Comparison of ENCODE assay signal across 1 cellular context in genomic region chr20:47320990-47321805, GRCh38.
TF ChIP-seq lines count a peak whose summit lies in the region.

No MANE protein-coding gene starts in this region.

TF ChIP-seq in K562, 482 proteins besides CTCF, POLR2A, EP300 and RAD21 (continued from another document):
- TF ChIP-seq, protein P1, sequence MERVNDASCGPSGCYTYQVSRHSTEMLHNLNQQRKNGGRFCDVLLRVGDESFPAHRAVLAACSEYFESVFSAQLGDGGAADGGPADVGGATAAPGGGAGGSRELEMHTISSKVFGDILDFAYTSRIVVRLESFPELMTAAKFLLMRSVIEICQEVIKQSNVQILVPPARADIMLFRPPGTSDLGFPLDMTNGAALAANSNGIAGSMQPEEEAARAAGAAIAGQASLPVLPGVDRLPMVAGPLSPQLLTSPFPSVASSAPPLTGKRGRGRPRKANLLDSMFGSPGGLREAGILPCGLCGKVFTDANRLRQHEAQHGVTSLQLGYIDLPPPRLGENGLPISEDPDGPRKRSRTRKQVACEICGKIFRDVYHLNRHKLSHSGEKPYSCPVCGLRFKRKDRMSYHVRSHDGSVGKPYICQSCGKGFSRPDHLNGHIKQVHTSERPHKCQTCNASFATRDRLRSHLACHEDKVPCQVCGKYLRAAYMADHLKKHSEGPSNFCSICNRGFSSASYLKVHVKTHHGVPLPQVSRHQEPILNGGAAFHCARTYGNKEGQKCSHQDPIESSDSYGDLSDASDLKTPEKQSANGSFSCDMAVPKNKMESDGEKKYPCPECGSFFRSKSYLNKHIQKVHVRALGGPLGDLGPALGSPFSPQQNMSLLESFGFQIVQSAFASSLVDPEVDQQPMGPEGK (CRISPR knock-in tag; IDR thresholded peaks at IDR 0.05; ENCODE audit: borderline replicate concordance): no peak
- TF ChIP-seq ZNF589 (CRISPR knock-in tag; IDR thresholded peaks at IDR 0.05; ENCODE audit: low read depth): 0 out of 2 replicates have a peak, but pooled peaks have one; percentile 32
- TF ChIP-seq HNRNPUL1 (IDR thresholded peaks at IDR 0.05; ENCODE audit: low read length): no peak
- TF ChIP-seq ZBTB7A (IDR thresholded peaks at IDR 0.05; ENCODE audit: borderline replicate concordance, control insufficient read depth, low read depth, low read length): no peak
- TF ChIP-seq POLR2G (IDR thresholded peaks at IDR 0.05; ENCODE audit: low read depth, low read length): no peak
- TF ChIP-seq, protein P2, sequence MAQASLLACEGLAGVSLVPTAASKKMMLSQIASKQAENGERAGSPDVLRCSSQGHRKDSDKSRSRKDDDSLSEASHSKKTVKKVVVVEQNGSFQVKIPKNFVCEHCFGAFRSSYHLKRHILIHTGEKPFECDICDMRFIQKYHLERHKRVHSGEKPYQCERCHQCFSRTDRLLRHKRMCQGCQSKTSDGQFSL (CRISPR knock-in tag; IDR thresholded peaks at IDR 0.05): no peak
- TF ChIP-seq, protein P2 (tag; IDR thresholded peaks at IDR 0.05): no peak
- TF ChIP-seq POLR2AphosphoS5 (IDR thresholded peaks at IDR 0.05; ENCODE audit: control insufficient read depth, insufficient read depth, low read depth, low read length): peak; percentile 13; the same call in 1 of the 2 replicates
- no peak for TF ChIP-seq XRCC4 (IDR thresholded peaks at IDR 0.05; ENCODE audit: extremely low read depth, insufficient read depth, insufficient read length)
- TF ChIP-seq, protein P3, sequence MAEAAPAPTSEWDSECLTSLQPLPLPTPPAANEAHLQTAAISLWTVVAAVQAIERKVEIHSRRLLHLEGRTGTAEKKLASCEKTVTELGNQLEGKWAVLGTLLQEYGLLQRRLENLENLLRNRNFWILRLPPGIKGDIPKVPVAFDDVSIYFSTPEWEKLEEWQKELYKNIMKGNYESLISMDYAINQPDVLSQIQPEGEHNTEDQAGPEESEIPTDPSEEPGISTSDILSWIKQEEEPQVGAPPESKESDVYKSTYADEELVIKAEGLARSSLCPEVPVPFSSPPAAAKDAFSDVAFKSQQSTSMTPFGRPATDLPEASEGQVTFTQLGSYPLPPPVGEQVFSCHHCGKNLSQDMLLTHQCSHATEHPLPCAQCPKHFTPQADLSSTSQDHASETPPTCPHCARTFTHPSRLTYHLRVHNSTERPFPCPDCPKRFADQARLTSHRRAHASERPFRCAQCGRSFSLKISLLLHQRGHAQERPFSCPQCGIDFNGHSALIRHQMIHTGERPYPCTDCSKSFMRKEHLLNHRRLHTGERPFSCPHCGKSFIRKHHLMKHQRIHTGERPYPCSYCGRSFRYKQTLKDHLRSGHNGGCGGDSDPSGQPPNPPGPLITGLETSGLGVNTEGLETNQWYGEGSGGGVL (CRISPR knock-in tag; IDR thresholded peaks at IDR 0.05): no peak
- TF ChIP-seq FIP1L1 (IDR thresholded peaks at IDR 0.05; ENCODE audit: low read depth, low read length, poor library complexity, severe bottlenecking): no peak
- no peak for TF ChIP-seq ZNF146 (CRISPR knock-in tag; IDR thresholded peaks at IDR 0.05; ENCODE audit: unreplicated experiment)
- peak in 1 of 3 experiments; percentile 84; a peak in 2 of 6 replicates for TF ChIP-seq ZBTB11 (CRISPR knock-in tag; IDR thresholded peaks at IDR 0.05)
- no peak for TF ChIP-seq E2F1 (CRISPR knock-in tag; IDR thresholded peaks at IDR 0.05)
- TF ChIP-seq STAT5A (IDR thresholded peaks at IDR 0.05; ENCODE audit: borderline replicate concordance, low read length): no peak
- TF ChIP-seq FOXJ2 (tag; IDR thresholded peaks at IDR 0.05): no peak
- no peak for TF ChIP-seq JUND (IDR thresholded peaks at IDR 0.05; ENCODE audit: borderline replicate concordance, low read depth, low read length)
- no peak for TF ChIP-seq JUND (tag; IDR thresholded peaks at IDR 0.05; ENCODE audit: borderline replicate concordance, low read depth, low read length)
- TF ChIP-seq KAT8 (IDR thresholded peaks at IDR 0.05; ENCODE audit: low read depth): no peak
- TF ChIP-seq PHB2 (IDR thresholded peaks at IDR 0.05; ENCODE audit: low read depth): no peak
- no peak for TF ChIP-seq CBX3 (IDR thresholded peaks at IDR 0.05; ENCODE audit: borderline replicate concordance in 1 of 2, low read length in 2 of 2)
- TF ChIP-seq, protein P4, sequence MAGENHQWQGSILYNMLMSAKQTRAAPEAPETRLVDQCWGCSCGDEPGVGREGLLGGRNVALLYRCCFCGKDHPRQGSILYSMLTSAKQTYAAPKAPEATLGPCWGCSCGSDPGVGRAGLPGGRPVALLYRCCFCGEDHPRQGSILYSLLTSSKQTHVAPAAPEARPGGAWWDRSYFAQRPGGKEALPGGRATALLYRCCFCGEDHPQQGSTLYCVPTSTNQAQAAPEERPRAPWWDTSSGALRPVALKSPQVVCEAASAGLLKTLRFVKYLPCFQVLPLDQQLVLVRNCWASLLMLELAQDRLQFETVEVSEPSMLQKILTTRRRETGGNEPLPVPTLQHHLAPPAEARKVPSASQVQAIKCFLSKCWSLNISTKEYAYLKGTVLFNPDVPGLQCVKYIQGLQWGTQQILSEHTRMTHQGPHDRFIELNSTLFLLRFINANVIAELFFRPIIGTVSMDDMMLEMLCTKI (IDR thresholded peaks at IDR 0.05; ENCODE audit: partially characterized antibody): no peak
- no peak for TF ChIP-seq KHSRP (IDR thresholded peaks at IDR 0.05)
- peak in 1 of 2 experiments; percentile 65; a peak in 2 of 4 replicates for TF ChIP-seq BCLAF1 (IDR thresholded peaks at IDR 0.05; ENCODE audit: borderline replicate concordance in 1 of 2, control insufficient read depth in 1 of 2, low read depth in 2 of 2, low read length in 1 of 2)
- peak; percentile 49 for TF ChIP-seq EWSR1 (IDR thresholded peaks at IDR 0.05; ENCODE audit: borderline replicate concordance, low read depth, partially characterized antibody)
- TF ChIP-seq XRCC3 (IDR thresholded peaks at IDR 0.05): no peak
- peak; percentile 85 for TF ChIP-seq PKNOX1 (IDR thresholded peaks at IDR 0.05)
- TF ChIP-seq ZNF785 (CRISPR knock-in tag; IDR thresholded peaks at IDR 0.05): no peak
- no peak for TF ChIP-seq ZNF197 (CRISPR knock-in tag; IDR thresholded peaks at IDR 0.05; ENCODE audit: low read depth)
